ENCODE assay signal across 21 cellular contexts in genomic region chr4:52870225-52870624, GRCh38. TPM values are rescaled to one million over a fixed set of nuclear protein-coding genes. Genes with fewer than 3 reads are reported as not detected.
A peak's percentile ranks its signal among the peaks of the same experiment; 100 is the strongest.
DNase-seq lines count a peak whose midpoint lies in the region; ATAC-seq and TF ChIP-seq lines count a peak whose summit lies in the region.
"Had no signal": no experiment of that assay in that cellular context is flagged by ENCODE, and none has a peak within 500 bp of the region (broad histone marks: within the 10 kb centered on the region; RNA-seq: fewer than 3 reads in every experiment).

No MANE protein-coding gene starts in this region.

- H3K4me1 Mint-ChIP-seq in immature natural killer cell, result no peaks in the 10 kb centered on the region
- H3K4me1 Mint-ChIP-seq: activated CD4-positive, alpha-beta T cell treated with anti-CD3 and anti-CD28 coated beads, Interleukin-2, amount 10 ng/mL, durations not matched to agents 24 days and 14 days; B cell had no signal

- H3K4me3 ChIP-seq in thoracic aorta, result no peak overlapping the region
- H3K4me3 ChIP-seq: Peyer's patch, prostate gland had no signal

- H3K27me3 Mint-ChIP-seq in immature natural killer cell (ENCODE audit: low read depth in 3 of 3), result peaks cover 0 to 2% (median 0%) of the 10 kb centered on the region in 3 donors
- H3K27me3 Mint-ChIP-seq: activated CD4-positive, alpha-beta T cell treated with anti-CD3 and anti-CD28 coated beads, Interleukin-2, amount 10 ng/mL, durations not matched to agents 24 days and 14 days; B cell had no signal

- H3K9me3 ChIP-seq in thoracic aorta, result no peaks in the 10 kb centered on the region
- H3K9me3 ChIP-seq: Peyer's patch, prostate gland had no signal

- DNase-seq in DMS 273 (lab: John Stamatoyannopoulos, UW; ENCODE audit: unreplicated experiment) (peak; percentile 68), DMS 273 treated with DMSO at 0.1 percent for 48 hours (lab: John Stamatoyannopoulos, UW) (no peak), NCI-H69 (lab: John Stamatoyannopoulos, UW) (peak; percentile 15), left cardiac atrium (peak; percentile 39), thoracic aorta (ENCODE audit: low spot score) (no peak), immature natural killer cell (no peak)
- DNase-seq: activated CD4-positive, alpha-beta T cell treated with anti-CD3 and anti-CD28 coated beads, Interleukin-2, amount 10 ng/mL, durations not matched to agents 24 days and 14 days; activated CD8-positive, alpha-beta memory T cell treated with anti-CD3 and anti-CD28 coated beads, Interleukin-2, amount 50 U/mL, for 4 hours; hippocampal formation; mesendoderm; NCI-H1694 treated with DMSO at 0.1 percent for 48 hours; NCI-H526 treated with DMSO at 0.1 percent for 48 hours; nephron progenitor cell; Peyer's patch; stimulated activated CD4-positive, alpha-beta T cell treated with anti-CD3 and anti-CD28 coated beads, Interleukin-4, amount 100 ng/mL, for 4 hours had no signal

- no peaks in the 10 kb centered on the region for H3K9me3 Mint-ChIP-seq in immature natural killer cell
- H3K9me3 Mint-ChIP-seq: activated CD4-positive, alpha-beta T cell treated with anti-CD3 and anti-CD28 coated beads, Interleukin-2, amount 10 ng/mL, durations not matched to agents 24 days and 14 days; nephron progenitor cell had no signal

- TF ChIP-seq CTCF in thoracic aorta (IDR thresholded peaks at IDR 0.05), result no peak

- H3K27ac ChIP-seq in thoracic aorta, result peak overlapping the region; percentile 65 to 71
- H3K27ac ChIP-seq: 22Rv1, Peyer's patch, prostate gland had no signal

- H3K27me3 ChIP-seq in thoracic aorta (replicated peaks; ENCODE audit: insufficient read depth), result no peaks in the 10 kb centered on the region
- H3K27me3 ChIP-seq: Peyer's patch had no signal

- no peak overlapping the region for H3K27ac Mint-ChIP-seq in immature natural killer cell
- H3K27ac Mint-ChIP-seq: activated CD4-positive, alpha-beta T cell treated with anti-CD3 and anti-CD28 coated beads, Interleukin-2, amount 10 ng/mL, durations not matched to agents 24 days and 14 days; B cell; nephron progenitor cell had no signal

- peaks cover 16 to 30% (median 25%) of the 10 kb centered on the region in 3 donors for H3K36me3 Mint-ChIP-seq in immature natural killer cell

- H3K36me3 ChIP-seq in thoracic aorta, result peaks cover 3% of the 10 kb centered on the region
- H3K36me3 ChIP-seq: Peyer's patch, prostate gland had no signal

- H3K4me1 ChIP-seq in thoracic aorta (ENCODE audit: control insufficient read depth in 1 of 2, low read depth in 2 of 2), result peaks cover 24 to 49% of the 10 kb centered on the region in 2 donors
- H3K4me1 ChIP-seq: prostate gland had no signal

- peak; percentile 19 to 21 for ATAC-seq in left cardiac atrium
- no peak for ATAC-seq in thoracic aorta (ENCODE audit: insufficient number of reproducible peaks, low FRiP score, low read depth)
- no peak for ATAC-seq in HG02840 (IDR thresholded peaks at IDR 0.05; ENCODE audit: low FRiP score, unreplicated experiment)
- no peak for ATAC-seq in esophagus mucosa
- ATAC-seq: SK-N-SH treated with all-trans-retinoic acid at 6 μM for 48 hours had no signal

- H3K4me3 Mint-ChIP-seq in immature natural killer cell, result no peak overlapping the region
- H3K4me3 Mint-ChIP-seq: activated CD4-positive, alpha-beta T cell treated with anti-CD3 and anti-CD28 coated beads, Interleukin-2, amount 10 ng/mL, durations not matched to agents 24 days and 14 days; B cell; nephron progenitor cell had no signal

- intact Hi-C loops in left cardiac atrium (cut with DNase I), result loop anchor here in 1 of 2 donors (10.0 kb wide), 1 partner anchor 75 kb away; no protein-coding TSS in a partner anchor

RNA-seq across cellular contexts. Expression of gene RASL11B, which starts 8.1 kb away (rescaled TPM):
- total RNA-seq in left cardiac atrium, result 1 to 10 TPM; 3.7 to 8.0 TPM
- total RNA-seq in thoracic aorta, result 1 to 10 TPM; 5.0 to 5.4 TPM
- polyA plus RNA-seq in immature natural killer cell, result under 1 TPM in 1 of 3 donors, not detected in 2; 0.37 TPM
- 1.0 TPM for total RNA-seq in esophagus mucosa

Comparison
In these comparisons a context has a peak if more than half of its experiments do, and no peak if none do; other contexts are left out.
1. DNase-seq: peak in DMS 273 (single experiment), NCI-H69 (single experiment) and left cardiac atrium (single experiment); none in DMS 273 treated with DMSO at 0.1 percent for 48 hours (single experiment), thoracic aorta (single experiment) and immature natural killer cell (0 of 3).
2. ATAC-seq: peak in left cardiac atrium (2 of 2); none in thoracic aorta (single experiment), HG02840 (single experiment) and esophagus mucosa (single experiment).